1 cellular context compared by ENCODE assay signal in the genomic region with DNA sequence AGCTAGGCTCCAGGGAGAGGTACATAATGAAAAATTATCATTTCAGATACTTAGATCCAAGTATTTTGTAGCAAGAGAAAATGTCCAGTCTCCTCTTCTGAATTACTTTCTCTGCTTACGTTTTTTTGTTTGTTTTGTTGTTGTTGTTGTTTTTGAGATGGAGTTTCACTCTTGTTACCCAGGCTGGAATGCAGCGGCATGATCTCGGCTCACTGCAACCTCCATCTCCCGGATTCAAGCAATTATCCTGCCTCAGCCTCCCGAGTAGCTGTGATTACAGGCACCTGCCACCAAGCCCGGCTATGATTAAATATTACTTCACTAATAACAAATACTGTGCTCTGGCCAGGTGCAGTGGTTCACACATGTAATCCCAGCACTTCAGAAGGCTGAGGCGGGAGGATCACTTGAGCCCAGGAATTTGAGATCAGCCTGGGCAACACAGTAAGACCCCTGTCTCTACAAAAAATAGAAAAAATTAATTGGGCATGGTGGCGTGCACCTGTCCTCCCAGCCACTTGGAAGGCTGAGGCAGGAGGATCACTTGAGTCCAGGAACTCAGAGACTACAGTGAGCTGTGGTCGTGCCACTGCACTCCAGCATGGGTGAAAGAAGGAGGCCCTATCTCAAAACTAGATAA.
TF ChIP-seq lines count a peak whose summit lies in the region.

No MANE protein-coding gene starts in this region.

TF ChIP-seq in K562, 482 proteins besides CTCF, POLR2A, EP300 and RAD21:
- TF ChIP-seq POLR2B (IDR thresholded peaks at IDR 0.05; ENCODE audit: low read depth, partially characterized antibody) (no peak), NCOR1 (IDR thresholded peaks at IDR 0.05) (0 out of 2 replicates have a peak, but pooled peaks have one; percentile 5), CC2D1A (IDR thresholded peaks at IDR 0.05) (0 out of 2 replicates have a peak, but pooled peaks have one; percentile 26), KDM1A (IDR thresholded peaks at IDR 0.05) (peak; percentile 18 to 42; a peak in 2 of 4 replicates), OTX1 (CRISPR knock-in tag; IDR thresholded peaks at IDR 0.05) (peak; percentile 17; the same call in 1 of the 2 replicates), L3MBTL2 (IDR thresholded peaks at IDR 0.05) (peak; percentile 12; the same call in 1 of the 2 replicates), ZNF212 (CRISPR knock-in tag; IDR thresholded peaks at IDR 0.05) (no peak), ARID2 (IDR thresholded peaks at IDR 0.05) (0 out of 2 replicates have a peak, but pooled peaks have one; percentile 17), ZFX (CRISPR knock-in tag; IDR thresholded peaks at IDR 0.05) (peak; percentile 36; the same call in 1 of the 2 replicates), ZNF24 (IDR thresholded peaks at IDR 0.05) (no peak), ZNF707 (CRISPR knock-in tag; conservative IDR thresholded peaks at IDR 0.05) (no peak), ELF1 (tag; IDR thresholded peaks at IDR 0.05) (0 out of 2 replicates have a peak, but pooled peaks have one; percentile 1), KLF1 (tag; IDR thresholded peaks at IDR 0.05) (no peak), HNRNPH1 (optimal IDR thresholded peaks at IDR 0.05; ENCODE audit: low read depth, low read length) (no peak), KAT7 (CRISPR knock-in tag; IDR thresholded peaks at IDR 0.05; ENCODE audit: borderline replicate concordance) (peak; percentile 33; the same call in 1 of the 2 replicates), LARP7 (IDR thresholded peaks at IDR 0.05) (no peak), ZNF121 (CRISPR knock-in tag; conservative IDR thresholded peaks at IDR 0.05) (peak; percentile 51), MAZ (CRISPR knock-in tag; conservative IDR thresholded peaks at IDR 0.05 in 1 of 2, IDR thresholded peaks at IDR 0.05 in 1 of 2) (0 out of 4 replicates have a peak, but pooled peaks of 1 of the 2 experiments have one; percentile 18), FOXJ2 (tag; IDR thresholded peaks at IDR 0.05) (no peak), BCL6 (CRISPR knock-in tag; IDR thresholded peaks at IDR 0.05) (no peak), NR4A1 (CRISPR knock-in tag; IDR thresholded peaks at IDR 0.05) (no peak), NR4A1 (tag; IDR thresholded peaks at IDR 0.05) (0 out of 2 replicates have a peak, but pooled peaks have one; percentile 49), CTBP1 (IDR thresholded peaks at IDR 0.05; ENCODE audit: borderline replicate concordance) (0 out of 2 replicates have a peak, but pooled peaks have one; percentile 10)
- TF ChIP-seq, protein P1, sequence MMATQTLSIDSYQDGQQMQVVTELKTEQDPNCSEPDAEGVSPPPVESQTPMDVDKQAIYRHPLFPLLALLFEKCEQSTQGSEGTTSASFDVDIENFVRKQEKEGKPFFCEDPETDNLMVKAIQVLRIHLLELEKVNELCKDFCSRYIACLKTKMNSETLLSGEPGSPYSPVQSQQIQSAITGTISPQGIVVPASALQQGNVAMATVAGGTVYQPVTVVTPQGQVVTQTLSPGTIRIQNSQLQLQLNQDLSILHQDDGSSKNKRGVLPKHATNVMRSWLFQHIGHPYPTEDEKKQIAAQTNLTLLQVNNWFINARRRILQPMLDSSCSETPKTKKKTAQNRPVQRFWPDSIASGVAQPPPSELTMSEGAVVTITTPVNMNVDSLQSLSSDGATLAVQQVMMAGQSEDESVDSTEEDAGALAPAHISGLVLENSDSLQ (IDR thresholded peaks at IDR 0.05): no peak
- TF ChIP-seq, protein P2, sequence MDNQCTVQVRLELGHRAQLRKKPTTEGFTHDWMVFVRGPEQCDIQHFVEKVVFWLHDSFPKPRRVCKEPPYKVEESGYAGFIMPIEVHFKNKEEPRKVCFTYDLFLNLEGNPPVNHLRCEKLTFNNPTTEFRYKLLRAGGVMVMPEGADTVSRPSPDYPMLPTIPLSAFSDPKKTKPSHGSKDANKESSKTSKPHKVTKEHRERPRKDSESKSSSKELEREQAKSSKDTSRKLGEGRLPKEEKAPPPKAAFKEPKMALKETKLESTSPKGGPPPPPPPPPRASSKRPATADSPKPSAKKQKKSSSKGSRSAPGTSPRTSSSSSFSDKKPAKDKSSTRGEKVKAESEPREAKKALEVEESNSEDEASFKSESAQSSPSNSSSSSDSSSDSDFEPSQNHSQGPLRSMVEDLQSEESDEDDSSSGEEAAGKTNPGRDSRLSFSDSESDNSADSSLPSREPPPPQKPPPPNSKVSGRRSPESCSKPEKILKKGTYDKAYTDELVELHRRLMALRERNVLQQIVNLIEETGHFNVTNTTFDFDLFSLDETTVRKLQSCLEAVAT (IDR thresholded peaks at IDR 0.05): peak; percentile 48 to 59; a peak in 1 of 4 replicates
- TF ChIP-seq, protein P3, sequence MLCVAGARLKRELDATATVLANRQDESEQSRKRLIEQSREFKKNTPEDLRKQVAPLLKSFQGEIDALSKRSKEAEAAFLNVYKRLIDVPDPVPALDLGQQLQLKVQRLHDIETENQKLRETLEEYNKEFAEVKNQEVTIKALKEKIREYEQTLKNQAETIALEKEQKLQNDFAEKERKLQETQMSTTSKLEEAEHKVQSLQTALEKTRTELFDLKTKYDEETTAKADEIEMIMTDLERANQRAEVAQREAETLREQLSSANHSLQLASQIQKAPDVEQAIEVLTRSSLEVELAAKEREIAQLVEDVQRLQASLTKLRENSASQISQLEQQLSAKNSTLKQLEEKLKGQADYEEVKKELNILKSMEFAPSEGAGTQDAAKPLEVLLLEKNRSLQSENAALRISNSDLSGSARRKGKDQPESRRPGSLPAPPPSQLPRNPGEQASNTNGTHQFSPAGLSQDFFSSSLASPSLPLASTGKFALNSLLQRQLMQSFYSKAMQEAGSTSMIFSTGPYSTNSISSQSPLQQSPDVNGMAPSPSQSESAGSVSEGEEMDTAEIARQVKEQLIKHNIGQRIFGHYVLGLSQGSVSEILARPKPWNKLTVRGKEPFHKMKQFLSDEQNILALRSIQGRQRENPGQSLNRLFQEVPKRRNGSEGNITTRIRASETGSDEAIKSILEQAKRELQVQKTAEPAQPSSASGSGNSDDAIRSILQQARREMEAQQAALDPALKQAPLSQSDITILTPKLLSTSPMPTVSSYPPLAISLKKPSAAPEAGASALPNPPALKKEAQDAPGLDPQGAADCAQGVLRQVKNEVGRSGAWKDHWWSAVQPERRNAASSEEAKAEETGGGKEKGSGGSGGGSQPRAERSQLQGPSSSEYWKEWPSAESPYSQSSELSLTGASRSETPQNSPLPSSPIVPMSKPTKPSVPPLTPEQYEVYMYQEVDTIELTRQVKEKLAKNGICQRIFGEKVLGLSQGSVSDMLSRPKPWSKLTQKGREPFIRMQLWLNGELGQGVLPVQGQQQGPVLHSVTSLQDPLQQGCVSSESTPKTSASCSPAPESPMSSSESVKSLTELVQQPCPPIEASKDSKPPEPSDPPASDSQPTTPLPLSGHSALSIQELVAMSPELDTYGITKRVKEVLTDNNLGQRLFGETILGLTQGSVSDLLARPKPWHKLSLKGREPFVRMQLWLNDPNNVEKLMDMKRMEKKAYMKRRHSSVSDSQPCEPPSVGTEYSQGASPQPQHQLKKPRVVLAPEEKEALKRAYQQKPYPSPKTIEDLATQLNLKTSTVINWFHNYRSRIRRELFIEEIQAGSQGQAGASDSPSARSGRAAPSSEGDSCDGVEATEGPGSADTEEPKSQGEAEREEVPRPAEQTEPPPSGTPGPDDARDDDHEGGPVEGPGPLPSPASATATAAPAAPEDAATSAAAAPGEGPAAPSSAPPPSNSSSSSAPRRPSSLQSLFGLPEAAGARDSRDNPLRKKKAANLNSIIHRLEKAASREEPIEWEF (CRISPR knock-in tag; IDR thresholded peaks at IDR 0.05): 0 out of 2 replicates have a peak, but pooled peaks have one; percentile 31
